23 cellular contexts compared by ENCODE assay signal in genomic region chr3:67828486-67829010, GRCh38.
A peak's percentile ranks its signal among the peaks of the same experiment; 100 is the strongest.
DNase-seq lines count a peak whose midpoint lies in the region; ATAC-seq and TF ChIP-seq lines count a peak whose summit lies in the region.
"Had no signal": no experiment of that assay in that cellular context is flagged by ENCODE, and none has a peak within 500 bp of the region (broad histone marks: within the 10 kb centered on the region; RNA-seq: fewer than 3 reads in every experiment).

No MANE protein-coding gene starts in this region.

- H3K9me3 ChIP-seq in body of pancreas (no peaks in the 10 kb centered on the region), ectodermal cell (ENCODE audit: control insufficient read depth, low read length) (no peaks in the 10 kb centered on the region), neural progenitor cell (ENCODE audit: low read depth) (no peaks in the 10 kb centered on the region)
- H3K9me3 ChIP-seq: BE2C had no signal

- peak overlapping the region; percentile 46 for H3K4me2 ChIP-seq in neural progenitor cell
- H3K4me2 ChIP-seq: BLaER1 had no signal

- H3K36me3 ChIP-seq in body of pancreas (replicated peaks in 1 of 2; ENCODE audit: insufficient read depth in 1 of 2, low read depth in 2 of 2) (no peaks in the 10 kb centered on the region), ectodermal cell (ENCODE audit: control insufficient read depth, insufficient read depth, low read length) (no peaks in the 10 kb centered on the region), neural progenitor cell (no peaks in the 10 kb centered on the region)
- H3K36me3 ChIP-seq: BE2C, BLaER1 had no signal

- TF ChIP-seq CTCF in body of pancreas (IDR thresholded peaks at IDR 0.05) (no peak), neural progenitor cell (IDR thresholded peaks at IDR 0.05) (no peak)

- no peak overlapping the region for H3K27ac Mint-ChIP-seq in neural progenitor cell
- H3K27ac Mint-ChIP-seq: CD14-positive monocyte; CD4-positive, alpha-beta memory T cell; CD4-positive, CD25-positive, alpha-beta regulatory T cell; CD8-positive, alpha-beta memory T cell had no signal

- no peak for DNase-seq in body of pancreas
- DNase-seq in neural progenitor cell (ENCODE audit: low spot score), result peak; percentile 56
- no peak for DNase-seq in hypothalamus (lab: John Stamatoyannopoulos, UW)
- DNase-seq: 8988T; ACHN; BE2C; C1 segment of cervical spinal cord; CD4-positive, alpha-beta memory T cell; CD4-positive, CD25-positive, alpha-beta regulatory T cell; CD8-positive, alpha-beta memory T cell; COR-L47; DMS 273 treated with DMSO at 0.1 percent for 48 hours; DMS153; DMS53; DMS79; DND-41; EL; GDM1 had no signal

- no peak overlapping the region for H2AFZ ChIP-seq in neural progenitor cell (replicated peaks)

- intact Hi-C loops in body of pancreas (cut with DNase I), result no loop called here

- TF ChIP-seq POLR2A in body of pancreas (IDR thresholded peaks at IDR 0.05), result no peak

- H3K27me3 ChIP-seq in body of pancreas (no peaks in the 10 kb centered on the region), ectodermal cell (ENCODE audit: control insufficient read depth, insufficient read depth, low read length, poor library complexity, severe bottlenecking) (no peaks in the 10 kb centered on the region), neural progenitor cell (no peaks in the 10 kb centered on the region)
- H3K27me3 ChIP-seq: BE2C, BLaER1 had no signal

- H3K36me3 Mint-ChIP-seq in neural progenitor cell, result peaks cover 2% of the 10 kb centered on the region
- H3K36me3 Mint-ChIP-seq: CD14-positive monocyte had no signal

- no peak overlapping the region for H3K4me3 Mint-ChIP-seq in neural progenitor cell
- H3K4me3 Mint-ChIP-seq: CD14-positive monocyte; CD4-positive, alpha-beta memory T cell; CD4-positive, CD25-positive, alpha-beta regulatory T cell; CD8-positive, alpha-beta memory T cell had no signal

- no peaks in the 10 kb centered on the region for H3F3A ChIP-seq in neural progenitor cell (ENCODE audit: low read depth)

- H3K4me3 ChIP-seq in body of pancreas, result no peak overlapping the region
- H3K4me3 ChIP-seq in ectodermal cell (ENCODE audit: insufficient read depth, low read depth, low read length), result no peak overlapping the region
- H3K4me3 ChIP-seq in neural progenitor cell, result no peak overlapping the region
- H3K4me3 ChIP-seq: BLaER1, GM12878 had no signal

- H3K9ac ChIP-seq in neural progenitor cell, result no peak overlapping the region
- H3K9ac ChIP-seq: BLaER1 had no signal

- H3K27me3 Mint-ChIP-seq in neural progenitor cell (ENCODE audit: insufficient read depth, low read depth), result no peaks in the 10 kb centered on the region
- H3K27me3 Mint-ChIP-seq: CD4-positive, CD25-positive, alpha-beta regulatory T cell had no signal

- H3K27ac ChIP-seq in body of pancreas (peak overlapping the region in 1 of 4 donors; percentile 31), ectodermal cell (ENCODE audit: insufficient read depth, low read depth, low read length, poor library complexity, severe bottlenecking) (peak overlapping the region; percentile 44), neural progenitor cell (peak overlapping the region; percentile 77)
- H3K27ac ChIP-seq: BLaER1 had no signal

- ATAC-seq in body of pancreas, result peak; percentile 50
- ATAC-seq in GM19023 (IDR thresholded peaks at IDR 0.05; ENCODE audit: unreplicated experiment), result no peak
- ATAC-seq: GM12878 had no signal

- H3K79me2 ChIP-seq in neural progenitor cell (ENCODE audit: low read depth), result no peaks in the 10 kb centered on the region

- H3K4me1 ChIP-seq in body of pancreas, result no peaks in the 10 kb centered on the region
- H3K4me1 ChIP-seq in ectodermal cell (ENCODE audit: control insufficient read depth, insufficient read depth, low read length), result no peaks in the 10 kb centered on the region
- H3K4me1 ChIP-seq in neural progenitor cell, result peaks cover 12% of the 10 kb centered on the region
- H3K4me1 ChIP-seq: BE2C, BLaER1 had no signal

- H3K9me3 Mint-ChIP-seq in neural progenitor cell, result peaks cover 7% of the 10 kb centered on the region

- WGBS in body of pancreas, 2 donors, result 57 to 59% methylated on average over 1 of the region's 1 CpG
- 82% methylated on average over 1 of the region's 1 CpG; no CpG with 5 or more reads in 1 of the 2 experiments for WGBS in ectodermal cell, 2 experiments

- peaks cover 3% of the 10 kb centered on the region for H3K4me1 Mint-ChIP-seq in neural progenitor cell
- H3K4me1 Mint-ChIP-seq: CD14-positive monocyte; CD4-positive, alpha-beta memory T cell; CD4-positive, CD25-positive, alpha-beta regulatory T cell; CD8-positive, alpha-beta memory T cell had no signal

- no peaks in the 10 kb centered on the region for H4K20me1 ChIP-seq in neural progenitor cell (ENCODE audit: low read depth)
- H4K20me1 ChIP-seq: BLaER1 had no signal
